17 cellular contexts compared by ENCODE assay signal in genomic region chr22:20142711-20143621, GRCh38. TPM values are rescaled to one million over a fixed set of nuclear protein-coding genes. Genes with fewer than 3 reads are reported as not detected.
DNase-seq lines count a peak whose midpoint lies in the region; ATAC-seq, FAIRE-seq and TF ChIP-seq lines count a peak whose summit lies in the region.
"Had no signal": no experiment of that assay in that cellular context is flagged by ENCODE, and none has a peak within 500 bp of the region (broad histone marks: within the 10 kb centered on the region; RNA-seq: fewer than 3 reads in every experiment).

No MANE protein-coding gene starts in this region.

- no peaks in the 10 kb centered on the region for H3K79me2 ChIP-seq in K562 (ENCODE audit: control insufficient read depth, insufficient read depth, low read length)

- no peak overlapping the region for H3K18ac ChIP-seq in neuronal stem cell (ENCODE audit: low read length)

- no peaks in the 10 kb centered on the region for H3K4me1 ChIP-seq in right cardiac atrium (ENCODE audit: control insufficient read depth, insufficient read depth, low read length)
- peaks cover 4 to 89% of the 10 kb centered on the region in 2 experiments; a peak in 4 of 5 replicates for H3K4me1 ChIP-seq in K562 (replicated peaks in 1 of 2; ENCODE audit: control insufficient read depth in 2 of 2, insufficient read depth in 2 of 2, low read length in 2 of 2)
- H3K4me1 ChIP-seq in neuronal stem cell (ENCODE audit: control insufficient read depth in 2 of 2, insufficient read depth in 1 of 2, low read depth in 1 of 2, low read length in 2 of 2) = peaks cover 0 to 3% of the 10 kb centered on the region in 2 donors
- H3K4me1 ChIP-seq: A549 had no signal

- H3K4me2 ChIP-seq in K562 (ENCODE audit: insufficient read depth, low read length) (no peak overlapping the region), neuronal stem cell (ENCODE audit: insufficient read depth, low read length, poor library complexity, severe bottlenecking) (no peak overlapping the region)
- H3K4me2 ChIP-seq: A549 had no signal

- H4K91ac ChIP-seq in neuronal stem cell (ENCODE audit: low read depth, low read length, poor library complexity) = no peak overlapping the region

- TF ChIP-seq EP300 in K562 (IDR thresholded peaks at IDR 0.05; ENCODE audit: low read length) = no peak

- CTCF ChIA-PET in K562 (lab: Yijun Ruan, JAX; ENCODE audit: low intra/inter-chr PET ratio) = no interaction called here

- H3K4me3 ChIP-seq in right cardiac atrium (ENCODE audit: low read length) (no peak overlapping the region), K562 (no peak overlapping the region), neuronal stem cell (ENCODE audit: low read length in 2 of 2) (no peak overlapping the region)
- H3K4me3 ChIP-seq: A549 had no signal

- H3K9ac ChIP-seq in K562 (ENCODE audit: insufficient read depth in 1 of 2, low read depth in 2 of 2, low read length in 2 of 2) (peak overlapping the region in 1 of 2 experiments; percentile 2; a peak in 1 of 4 replicates), neuronal stem cell (ENCODE audit: low read depth, low read length, poor library complexity) (no peak overlapping the region)

- no peak overlapping the region for H3K27ac ChIP-seq in right cardiac atrium (ENCODE audit: low read length)
- no peak overlapping the region for H3K27ac ChIP-seq in K562 (ENCODE audit: extremely low read depth, low read depth, low read length)
- no peak overlapping the region for H3K27ac ChIP-seq in neuronal stem cell (replicated peaks; ENCODE audit: low read length)
- H3K27ac ChIP-seq: 22Rv1, A549 had no signal

- H2AK5ac ChIP-seq in neuronal stem cell (ENCODE audit: low read depth, low read length) = no peak overlapping the region

- H4K8ac ChIP-seq in neuronal stem cell (ENCODE audit: low read depth, low read length) = no peak overlapping the region

- H4K20me1 ChIP-seq in K562 (replicated peaks; ENCODE audit: control insufficient read depth, insufficient read depth, low read length) = peaks cover 16% of the 10 kb centered on the region

- peak in 2 of 3 donors; percentile 59 to 70 for DNase-seq in right cardiac atrium
- DNase-seq in Right ventricle myocardium inferior (ENCODE audit: missing footprints) = no peak
- no peak for DNase-seq in K562 (ENCODE audit: extremely low read depth in 1 of 4, low spot score in 3 of 4)
- DNase-seq in neuronal stem cell (ENCODE audit: low spot score) = no peak
- DNase-seq in NCI-H524 treated with DMSO at 0.1 percent for 48 hours (lab: John Stamatoyannopoulos, UW) = no peak
- no peak for DNase-seq in dedifferentiated amniotic fluid mesenchymal stem cell (ENCODE audit: extremely low spot score)
- DNase-seq in NCI-H2081 treated with DMSO at 0.1 percent for 48 hours (lab: John Stamatoyannopoulos, UW) = no peak
- DNase-seq: AML-193; CD4-positive, alpha-beta memory T cell; DMS79 treated with DMSO at 0.1 percent for 48 hours; GF-D8; GOT3; H7 had no signal

- H3K27me3 ChIP-seq in right cardiac atrium (ENCODE audit: control insufficient read depth, insufficient read depth) = no peaks in the 10 kb centered on the region
- H3K27me3 ChIP-seq in K562 (ENCODE audit: control insufficient read depth in 2 of 2, insufficient read depth in 2 of 2, low read length in 2 of 2) = no peaks in the 10 kb centered on the region
- no peaks in the 10 kb centered on the region for H3K27me3 ChIP-seq in neuronal stem cell (ENCODE audit: control insufficient read depth in 3 of 3, insufficient read depth in 3 of 3, low read depth in 1 of 3, low read length in 3 of 3)

- H2BK120ac ChIP-seq in neuronal stem cell (ENCODE audit: low read depth, low read length) = no peak overlapping the region

- intact Hi-C loops in right cardiac atrium (cut with DNase I) = no loop called here
- intact Hi-C loops in Right ventricle myocardium inferior (cut with DNase I) = no loop called here
- intact Hi-C loops in K562 (cut with micrococcal nuclease) = no loop called here

- in situ Hi-C loops in K562 (cut with MboI) = no loop called here

- H3K36me3 ChIP-seq in K562 (ENCODE audit: control insufficient read depth, insufficient read depth, low read length) (peaks cover 17% of the 10 kb centered on the region; the same call in 2 of the 3 replicates), neuronal stem cell (replicated peaks in 1 of 2; ENCODE audit: control insufficient read depth in 2 of 2, insufficient read depth in 2 of 2, low read length in 2 of 2) (peaks cover 6 to 10% of the 10 kb centered on the region in 2 donors)

- peak overlapping the region; percentile 52 for H3K23ac ChIP-seq in neuronal stem cell (ENCODE audit: low read depth, low read length, poor library complexity)

- H2BK5ac ChIP-seq in neuronal stem cell (ENCODE audit: low read length) = no peak overlapping the region

- H2BK12ac ChIP-seq in neuronal stem cell (ENCODE audit: low read length) = peak overlapping the region; percentile 58

- no TSS peak for BruUV-seq in K562 (replicated peaks; lab: Mats Ljungman, UMichigan)

- no peak overlapping the region for H2BK15ac ChIP-seq in neuronal stem cell (ENCODE audit: low read length)

- peaks cover 20% of the 10 kb centered on the region for H3K79me1 ChIP-seq in neuronal stem cell (ENCODE audit: low read depth, low read length)

- WGBS in right cardiac atrium = 95% methylated on average over 65 of the region's 65 CpGs
- 82% methylated on average over 65 of the region's 65 CpGs for WGBS in K562 (ENCODE audit: insufficient coverage, low coverage, missing lambda C conversion rate)
- WGBS in neuronal stem cell (ENCODE audit: extremely low coverage in 2 of 2, insufficient read length in 2 of 2, insufficient replicate concordance in 1 of 2), 2 donors = no CpG with 5 or more reads among the region's 65 CpGs

- no peak for FAIRE-seq in K562 (lab: Jason Lieb, UNC)
- FAIRE-seq: A549 had no signal

- H3K9me3 ChIP-seq in right cardiac atrium (ENCODE audit: control insufficient read depth, low read length) = no peaks in the 10 kb centered on the region
- no peaks in the 10 kb centered on the region for H3K9me3 ChIP-seq in K562 (replicated peaks; ENCODE audit: control insufficient read depth, insufficient read depth, low read depth, low read length)
- H3K9me3 ChIP-seq in neuronal stem cell (replicated peaks in 1 of 2; ENCODE audit: control insufficient read depth in 2 of 2, insufficient read depth in 1 of 2, low read depth in 1 of 2, low read length in 2 of 2) = no peaks in the 10 kb centered on the region
- H3K9me3 ChIP-seq: A549 had no signal

- H3K9me1 ChIP-seq in K562 (ENCODE audit: control insufficient read depth, insufficient read depth, low read length) = peaks cover 13% of the 10 kb centered on the region

- TF ChIP-seq POLR2A in K562 (conservative IDR thresholded peaks at IDR 0.05) = no peak

- H2AFZ ChIP-seq in K562 (ENCODE audit: low read depth, low read length) (no peak overlapping the region), neuronal stem cell (ENCODE audit: low read length) (no peak overlapping the region)

- ATAC-seq in right cardiac atrium (no peak), Right ventricle myocardium inferior (no peak), K562 (0 out of 3 replicates have a peak, but pooled peaks have one; percentile 1)
- ATAC-seq: A549, HCT116 had no signal

- H3K4ac ChIP-seq in neuronal stem cell (ENCODE audit: low read length) = no peak overlapping the region

- H3K14ac ChIP-seq in neuronal stem cell (ENCODE audit: low read length) = peak overlapping the region; percentile 21

- POLR2A ChIA-PET in K562 (lab: Yijun Ruan, JAX) = interaction anchor here (0.6 to 2.2 kb wide), 3 partner anchors 25 to 152 kb away, joined by 3 to 10 read pairs (median 3); partner anchors contain the start of gene TRMT2A

- no peak for TF ChIP-seq CTCF in K562 (IDR thresholded peaks at IDR 0.05 in 2 of 3, conservative IDR thresholded peaks at IDR 0.05 in 1 of 3; ENCODE audit: insufficient read depth in 2 of 3, low read depth in 1 of 3, low read length in 3 of 3)

- no peak for TF ChIP-seq RAD21 in K562 (CRISPR knock-in tag; conservative IDR thresholded peaks at IDR 0.05 in 1 of 2, IDR thresholded peaks at IDR 0.05 in 1 of 2)

RNA-seq across cellular contexts. Expression of gene CCDC188, which starts 7.9 kb away (rescaled TPM):
- total RNA-seq in right cardiac atrium = under 1 TPM; 0.22 to 0.83 (median 0.39) TPM
- 0.54 TPM for polyA plus RNA-seq in right cardiac atrium
- 0.32 TPM for total RNA-seq in Right ventricle myocardium inferior
- total RNA-seq in K562 (2011; cell fraction: chromatin; rRNA removed; ENCODE audit: low replicate concordance) = not detected in 2 replicates
- total RNA-seq in K562 (2011; cell fraction: nucleolus; rRNA removed) = not detected in 2 replicates
- total RNA-seq in K562 (2011; cell fraction: nucleoplasm; rRNA removed) = not detected in 2 replicates
- total RNA-seq in K562 (2014; rRNA removed) = not detected in 2 replicates
- total RNA-seq in K562 (2014; rRNA removed; fragmentation: Illumina TruSeq; extraction: Trizol) = not detected in 2 replicates
- total RNA-seq in K562 (2015; rRNA removed; fragmentation: Illumina TruSeq; extraction: Trizol) = not detected in 2 replicates
- total RNA-seq in K562 (2021) = not detected in 2 replicates
- polyA plus RNA-seq in K562 (2011; rRNA removed) = not detected in 2 replicates
- not detected in 2 replicates for polyA plus RNA-seq in K562 (2011; cell fraction: cytosol; rRNA removed)
- polyA plus RNA-seq in K562 (2011; cell fraction: nucleus; rRNA removed) = not detected in 2 replicates
- 0.26 TPM in 1 of 2 replicates, not detected in the other for polyA plus RNA-seq in K562 (2012)
- not detected in 2 replicates for polyA plus RNA-seq in K562 (2014; fragmentation: Illumina TruSeq; extraction: Trizol)
- not detected for polyA plus RNA-seq in K562 (2014; fragmentation: Nextera tagmentation; extraction: Ambion mirVana)
- polyA plus RNA-seq in K562 (2014; rRNA removed) = not detected in 2 replicates
- polyA minus RNA-seq in K562 (2011; rRNA and poly(A)+ RNA removed) = not detected in 2 replicates
- not detected in 2 replicates for polyA minus RNA-seq in K562 (2011; cell fraction: cytosol; rRNA and poly(A)+ RNA removed)
- not detected in 2 replicates for polyA minus RNA-seq in K562 (2011; cell fraction: nucleus; rRNA and poly(A)+ RNA removed)
- polyA plus RNA-seq in neuronal stem cell (2013, experiment 1 of 2) = not detected
- not detected for polyA plus RNA-seq in neuronal stem cell (2013, experiment 2 of 2)
- total RNA-seq: CD4-positive, alpha-beta memory T cell; H7 had no signal
- polyA plus RNA-seq: A549; CD14-positive monocyte; CD4-positive, alpha-beta memory T cell had no signal

RNA-seq across cellular contexts. Expression of gene ZDHHC8, which starts 11.4 kb away (rescaled TPM):
- total RNA-seq in right cardiac atrium = 10 to 100 TPM; 49.1 to 64.7 (median 55.7) TPM
- polyA plus RNA-seq in right cardiac atrium = 34.2 TPM
- total RNA-seq in Right ventricle myocardium inferior = 44.4 TPM
- 77.3 and 229 TPM in 2 replicates for total RNA-seq in K562 (2011; cell fraction: chromatin; rRNA removed; ENCODE audit: low replicate concordance)
- 110 and 113 TPM in 2 replicates for total RNA-seq in K562 (2011; cell fraction: nucleolus; rRNA removed)
- 89.5 and 103 TPM in 2 replicates for total RNA-seq in K562 (2011; cell fraction: nucleoplasm; rRNA removed)
- total RNA-seq in K562 (2014; rRNA removed) = 16.4 and 27.9 TPM in 2 replicates
- 4.5 and 7.5 TPM in 2 replicates for total RNA-seq in K562 (2014; rRNA removed; fragmentation: Illumina TruSeq; extraction: Trizol)
- 9.8 and 11.3 TPM in 2 replicates for total RNA-seq in K562 (2015; rRNA removed; fragmentation: Illumina TruSeq; extraction: Trizol)
- total RNA-seq in K562 (2021) = 99.5 and 109 TPM in 2 replicates
- polyA plus RNA-seq in K562 (2011; rRNA removed) = 21.3 and 39.4 TPM in 2 replicates
- 30.5 and 34.1 TPM in 2 replicates for polyA plus RNA-seq in K562 (2011; cell fraction: cytosol; rRNA removed)
- polyA plus RNA-seq in K562 (2011; cell fraction: nucleus; rRNA removed) = 388 and 500 TPM in 2 replicates
- polyA plus RNA-seq in K562 (2012) = 47.3 and 69.3 TPM in 2 replicates
- polyA plus RNA-seq in K562 (2014; fragmentation: Illumina TruSeq; extraction: Trizol) = 34.6 and 58.2 TPM in 2 replicates
- polyA plus RNA-seq in K562 (2014; fragmentation: Nextera tagmentation; extraction: Ambion mirVana) = under 1 TPM; 0.04 to 0.15 TPM
- polyA plus RNA-seq in K562 (2014; rRNA removed) = 74.5 and 108 TPM in 2 replicates
- 5.1 and 6.4 TPM in 2 replicates for polyA minus RNA-seq in K562 (2011; rRNA and poly(A)+ RNA removed)
- 26.3 and 42.5 TPM in 2 replicates for polyA minus RNA-seq in K562 (2011; cell fraction: cytosol; rRNA and poly(A)+ RNA removed)
- polyA minus RNA-seq in K562 (2011; cell fraction: nucleus; rRNA and poly(A)+ RNA removed) = 38.9 and 55.3 TPM in 2 replicates
- 44.3 TPM for polyA plus RNA-seq in neuronal stem cell (2013, experiment 1 of 2)
- 42.8 TPM for polyA plus RNA-seq in neuronal stem cell (2013, experiment 2 of 2)

RNA-seq across cellular contexts. Expression of gene TRMT2A, which starts 25.9 kb away (rescaled TPM):
- 10 to 100 TPM; 23.1 to 32.0 (median 29.7) TPM for total RNA-seq in right cardiac atrium
- polyA plus RNA-seq in right cardiac atrium = 23.1 TPM
- total RNA-seq in Right ventricle myocardium inferior = 24.5 TPM
- total RNA-seq in K562 (2011; cell fraction: chromatin; rRNA removed; ENCODE audit: low replicate concordance) = 249 and 785 TPM in 2 replicates
- 623 and 778 TPM in 2 replicates for total RNA-seq in K562 (2011; cell fraction: nucleolus; rRNA removed)
- 344 and 378 TPM in 2 replicates for total RNA-seq in K562 (2011; cell fraction: nucleoplasm; rRNA removed)
- 203 and 254 TPM in 2 replicates for total RNA-seq in K562 (2014; rRNA removed)
- 31.5 and 47.4 TPM in 2 replicates for total RNA-seq in K562 (2014; rRNA removed; fragmentation: Illumina TruSeq; extraction: Trizol)
- 151 and 170 TPM in 2 replicates for total RNA-seq in K562 (2015; rRNA removed; fragmentation: Illumina TruSeq; extraction: Trizol)
- 222 and 242 TPM in 2 replicates for total RNA-seq in K562 (2021)
- polyA plus RNA-seq in K562 (2011; rRNA removed) = 102 and 189 TPM in 2 replicates
- polyA plus RNA-seq in K562 (2011; cell fraction: cytosol; rRNA removed) = 155 and 253 TPM in 2 replicates
- 1,476 and 1,701 TPM in 2 replicates for polyA plus RNA-seq in K562 (2011; cell fraction: nucleus; rRNA removed)
- 173 and 189 TPM in 2 replicates for polyA plus RNA-seq in K562 (2012)
- polyA plus RNA-seq in K562 (2014; fragmentation: Illumina TruSeq; extraction: Trizol) = 140 and 177 TPM in 2 replicates
- polyA plus RNA-seq in K562 (2014; fragmentation: Nextera tagmentation; extraction: Ambion mirVana) = 1 to 10 TPM; 1.6 to 6.6 TPM
- polyA plus RNA-seq in K562 (2014; rRNA removed) = 258 and 265 TPM in 2 replicates
- 57.9 and 72.9 TPM in 2 replicates for polyA minus RNA-seq in K562 (2011; rRNA and poly(A)+ RNA removed)
- polyA minus RNA-seq in K562 (2011; cell fraction: cytosol; rRNA and poly(A)+ RNA removed) = 87.3 and 128 TPM in 2 replicates
- polyA minus RNA-seq in K562 (2011; cell fraction: nucleus; rRNA and poly(A)+ RNA removed) = 286 and 369 TPM in 2 replicates
- polyA plus RNA-seq in neuronal stem cell (2013, experiment 1 of 2) = 21.2 TPM
- 21.9 TPM for polyA plus RNA-seq in neuronal stem cell (2013, experiment 2 of 2)

RNA-seq across cellular contexts. Expression of gene RANBP1, which starts 27.1 kb away (rescaled TPM):
- total RNA-seq in right cardiac atrium (10 to 100 TPM; 32.5 to 46.8 (median 39.5) TPM), Right ventricle myocardium inferior (42.7 TPM), K562 (2014; rRNA removed) (2,045 and 2,260 TPM in 2 replicates), K562 (2014; rRNA removed; fragmentation: Illumina TruSeq; extraction: Trizol) (1,191 and 1,409 TPM in 2 replicates), K562 (2015; rRNA removed; fragmentation: Illumina TruSeq; extraction: Trizol) (1,591 and 1,659 TPM in 2 replicates), K562 (2021) (1,289 and 1,311 TPM in 2 replicates)
- polyA plus RNA-seq in right cardiac atrium (33.3 TPM), K562 (2011; rRNA removed) (1,082 and 1,351 TPM in 2 replicates), K562 (2014; fragmentation: Illumina TruSeq; extraction: Trizol) (1,518 and 1,621 TPM in 2 replicates), K562 (2014; fragmentation: Nextera tagmentation; extraction: Ambion mirVana) (100 to 1,000 TPM; 162 to 207 TPM), K562 (2014; rRNA removed) (2,237 and 2,891 TPM in 2 replicates)
- 525 and 801 TPM in 2 replicates for total RNA-seq in K562 (2011; cell fraction: chromatin; rRNA removed; ENCODE audit: low replicate concordance)
- 523 and 591 TPM in 2 replicates for total RNA-seq in K562 (2011; cell fraction: nucleolus; rRNA removed)
- total RNA-seq in K562 (2011; cell fraction: nucleoplasm; rRNA removed) = 545 and 554 TPM in 2 replicates
- 950 and 1,655 TPM in 2 replicates for polyA plus RNA-seq in K562 (2011; cell fraction: cytosol; rRNA removed)
- polyA plus RNA-seq in K562 (2011; cell fraction: nucleus; rRNA removed) = 1,008 and 1,512 TPM in 2 replicates
- 795 and 1,074 TPM in 2 replicates for polyA plus RNA-seq in K562 (2012)
- polyA minus RNA-seq in K562 (2011; rRNA and poly(A)+ RNA removed) = 896 and 959 TPM in 2 replicates
- polyA minus RNA-seq in K562 (2011; cell fraction: cytosol; rRNA and poly(A)+ RNA removed) = 618 and 835 TPM in 2 replicates
- 183 and 414 TPM in 2 replicates for polyA minus RNA-seq in K562 (2011; cell fraction: nucleus; rRNA and poly(A)+ RNA removed)
- polyA plus RNA-seq in neuronal stem cell (2013, experiment 1 of 2) = 496 TPM
- polyA plus RNA-seq in neuronal stem cell (2013, experiment 2 of 2) = 494 TPM

Comparison
In these comparisons a context has a peak if more than half of its experiments do, and no peak if none do; other contexts are left out.
1. DNase-seq: peak in right cardiac atrium (2 of 3); none in Right ventricle myocardium inferior (single experiment), K562 (0 of 4), neuronal stem cell (single experiment), NCI-H524 treated with DMSO at 0.1 percent for 48 hours (single experiment), dedifferentiated amniotic fluid mesenchymal stem cell (single experiment) and NCI-H2081 treated with DMSO at 0.1 percent for 48 hours (single experiment).